Comparison of ENCODE assay signal across 29 cellular contexts in genomic region chr7:154424370-154424769, GRCh38.
DNase-seq lines count a peak whose midpoint lies in the region; ATAC-seq, FAIRE-seq and TF ChIP-seq lines count a peak whose summit lies in the region.
"Had no signal": no experiment of that assay in that cellular context is flagged by ENCODE, and none has a peak within 500 bp of the region (broad histone marks: within the 10 kb centered on the region; RNA-seq: fewer than 3 reads in every experiment).

No MANE protein-coding gene starts in this region.

- no peak for TF ChIP-seq RAD21 in H1 (IDR thresholded peaks at IDR 0.05 in 1 of 2, conservative IDR thresholded peaks at IDR 0.05 in 1 of 2; ENCODE audit: low read depth in 2 of 2, low read length in 2 of 2)

- no peak overlapping the region for H3K9ac ChIP-seq in H1 (replicated peaks in 1 of 4; ENCODE audit: extremely low read depth in 1 of 4, low read depth in 3 of 4, low read length in 3 of 4)
- H3K9ac ChIP-seq: neural progenitor cell had no signal

- no peak overlapping the region for H4K5ac ChIP-seq in H1 (ENCODE audit: insufficient read length, low read depth, low read length)

- TF ChIP-seq EP300 in H1 (IDR thresholded peaks at IDR 0.05; ENCODE audit: borderline replicate concordance in 1 of 2, low read depth in 2 of 2, low read length in 2 of 2) = no peak

- peaks cover 0 to 2% (median 0%) of the 10 kb centered on the region in 4 experiments; a peak in 1 of 7 replicates for H3K4me1 ChIP-seq in H1 (replicated peaks in 1 of 4; ENCODE audit: control insufficient read depth in 3 of 4, insufficient read depth in 4 of 4, low read length in 3 of 4)
- H3K4me1 ChIP-seq: foreskin keratinocyte had no signal

- no peak overlapping the region for H3K4me2 ChIP-seq in H1 (ENCODE audit: insufficient read depth in 1 of 2, low read depth in 2 of 2, low read length in 2 of 2)
- H3K4me2 ChIP-seq: neural progenitor cell, PC-9 had no signal

- no peak overlapping the region for H3K4me3 ChIP-seq in H1 (ENCODE audit: extremely low read depth in 1 of 4, insufficient read depth in 2 of 4, low read depth in 3 of 4, low read length in 4 of 4)
- H3K4me3 ChIP-seq: coronary artery, GM12878, K562, neural progenitor cell, PC-9 had no signal

- H3K56ac ChIP-seq in H1 (replicated peaks; ENCODE audit: insufficient read length, low read depth, low read length) = no peak overlapping the region

- H3K23me2 ChIP-seq in H1 (ENCODE audit: low read depth, low read length) = peaks cover 4% of the 10 kb centered on the region; the same call in 1 of the 2 replicates

- no peak for TF ChIP-seq POLR2A in H1 (IDR thresholded peaks at IDR 0.05; ENCODE audit: control extremely low read depth in 1 of 2, low read depth in 2 of 2, low read length in 2 of 2)

- 73% methylated on average over 8 of the region's 8 CpGs; no CpG with 5 or more reads in 1 of the 2 experiments for WGBS in H1 (ENCODE audit: extremely low coverage in 1 of 2, insufficient coverage in 1 of 2, insufficient read length in 1 of 2, insufficient replicate concordance in 2 of 2, low coverage in 1 of 2, low lambda C conversion rate in 2 of 2, missing lambda C conversion rate in 1 of 2), 2 experiments

- ATAC-seq in HG02884 (IDR thresholded peaks at IDR 0.05; ENCODE audit: unreplicated experiment) = no peak
- ATAC-seq: activated CD4-positive, CD25-positive, alpha-beta regulatory T cell treated with anti-CD3 and anti-CD28 coated beads, Interleukin-2, amount 50 U/mL, for 24 hours; activated naive CD4-positive, alpha-beta T cell treated with anti-CD3 and anti-CD28 coated beads, Interleukin-2, amount 50 U/mL, for 72 hours; foreskin keratinocyte; GM12878; K562; left colon; sciatic nerve; stimulated activated memory B cell treated with anti-CD40 and anti-IgM and Interleukin-4, amounts not matched to agents 10 μg/mL and 1 μg/mL and 100 μg/mL, for 72 hours had no signal

- no peaks in the 10 kb centered on the region for H3K79me1 ChIP-seq in H1 (ENCODE audit: low read depth, low read length)

- no peaks in the 10 kb centered on the region; a peak in 1 of 7 replicates for H3K27me3 ChIP-seq in H1 (replicated peaks in 1 of 4; ENCODE audit: control insufficient read depth in 3 of 4, extremely low read depth in 1 of 4, insufficient read depth in 3 of 4, low read length in 3 of 4)
- H3K27me3 ChIP-seq: foreskin keratinocyte, neural progenitor cell had no signal

- CTCF ChIA-PET in H1 (lab: Charles Lee; ENCODE audit: partially characterized antibody) = no interaction called here

- no peak overlapping the region for H2AFZ ChIP-seq in H1 (ENCODE audit: low read length)
- H2AFZ ChIP-seq: neural progenitor cell, PC-9 had no signal

- H3K36me3 ChIP-seq in H1 (ENCODE audit: control insufficient read depth in 2 of 4, insufficient read depth in 4 of 4, low read length in 3 of 4) = no peaks in the 10 kb centered on the region
- H3K36me3 ChIP-seq: neural progenitor cell had no signal

- H4K91ac ChIP-seq in H1 (replicated peaks; ENCODE audit: insufficient read length, low read length) = no peak overlapping the region

- DNase-seq in NCI-H2107 treated with DMSO at 0.1 percent for 48 hours (lab: John Stamatoyannopoulos, UW; ENCODE audit: unreplicated experiment) = peak; percentile 83
- DNase-seq in NCI-H2107 (lab: John Stamatoyannopoulos, UW) = no peak
- DNase-seq in NCI-H69 (lab: John Stamatoyannopoulos, UW) = peak; percentile 15
- no peak for DNase-seq in H1 (ENCODE audit: low read depth in 1 of 2, low spot score in 2 of 2)
- no peak for DNase-seq in LoVo (ENCODE audit: low spot score)
- DNase-seq in T-helper 9 cell = no peak
- DNase-seq in iPS-NIHi7 (ENCODE audit: extremely low spot score) = no peak
- DNase-seq: activated CD4-positive, alpha-beta memory T cell treated with anti-CD3 and anti-CD28 coated beads for 36 hours; anterior cingulate cortex; foreskin keratinocyte; left colon; NCI-H1436; NCI-H226; PC-9; SHP77; stimulated activated CD4-positive, alpha-beta T cell treated with anti-CD3 and anti-CD28 coated beads, Interleukin-4, amount 100 ng/mL, for 4 hours; T1000 had no signal

- H2AK5ac ChIP-seq in H1 (ENCODE audit: low read depth, low read length) = no peak overlapping the region

- H2BK120ac ChIP-seq in H1 (replicated peaks; ENCODE audit: low read depth, low read length) = no peak overlapping the region

- H3K18ac ChIP-seq in H1 (ENCODE audit: extremely low read depth, low read length) = no peak overlapping the region

- no peak overlapping the region for H2BK12ac ChIP-seq in H1 (ENCODE audit: low read depth, low read length)

- peak overlapping the region; percentile 28 for H3K14ac ChIP-seq in H1 (ENCODE audit: insufficient read length)

- no peaks in the 10 kb centered on the region for H3K79me2 ChIP-seq in H1 (ENCODE audit: control insufficient read depth in 1 of 2, insufficient read depth in 2 of 2, low read length in 2 of 2)

- H3K23ac ChIP-seq in H1 (ENCODE audit: insufficient read length) = no peak overlapping the region

- POLR2A ChIA-PET in H1 (lab: Charles Lee; ENCODE audit: partially characterized antibody) = no interaction called here

- no peak overlapping the region for H4K8ac ChIP-seq in H1 (ENCODE audit: extremely low read depth, insufficient read depth, low read length)

- FAIRE-seq in H1 (lab: Jason Lieb, UNC) = no peak
- FAIRE-seq: GM12878, HTR-8/SVneo, K562 had no signal

- no peak overlapping the region for H3K27ac ChIP-seq in H1 (ENCODE audit: low read depth, low read length)
- H3K27ac ChIP-seq: 22Rv1, C4-2B, coronary artery, foreskin keratinocyte, neural progenitor cell, PC-9 had no signal

- H4K20me1 ChIP-seq in H1 (replicated peaks in 1 of 2; ENCODE audit: control insufficient read depth in 1 of 2, insufficient read depth in 2 of 2, low read length in 2 of 2) = no peaks in the 10 kb centered on the region

- no peak overlapping the region for H2BK15ac ChIP-seq in H1 (ENCODE audit: low read length)

- no peak for TF ChIP-seq CTCF in H1 (IDR thresholded peaks at IDR 0.05; ENCODE audit: control extremely low read depth in 1 of 3, insufficient read depth in 1 of 3, low read depth in 1 of 3, low read length in 3 of 3)

- no peak overlapping the region for H3K4ac ChIP-seq in H1 (replicated peaks; ENCODE audit: insufficient read length, low read depth, low read length)

- no peak overlapping the region for H2BK5ac ChIP-seq in H1 (ENCODE audit: low read depth, low read length)

- H3K9me3 ChIP-seq in H1 (ENCODE audit: insufficient read depth in 2 of 2, low read depth in 1 of 2, low read length in 1 of 2) = no peaks in the 10 kb centered on the region

- H2BK20ac ChIP-seq in H1 (ENCODE audit: low read length) = no peak overlapping the region

TF ChIP-seq in H1, 55 proteins besides CTCF, POLR2A, EP300 and RAD21:
- TF ChIP-seq PHF8 (conservative IDR thresholded peaks at IDR 0.05; ENCODE audit: low read depth, low read length) (no peak), CTBP2 (IDR thresholded peaks at IDR 0.05; ENCODE audit: borderline replicate concordance, insufficient read depth, insufficient read length, low read length) (no peak), BCL11A (IDR thresholded peaks at IDR 0.05; ENCODE audit: low read depth in 2 of 2, low read length in 2 of 2) (no peak), CHD2 (IDR thresholded peaks at IDR 0.05; ENCODE audit: low read length) (no peak), CBX5 (IDR thresholded peaks at IDR 0.05; ENCODE audit: low read depth, low read length) (no peak), FOSL1 (IDR thresholded peaks at IDR 0.05; ENCODE audit: insufficient read depth, low read depth, low read length) (no peak), RNF2 (IDR thresholded peaks at IDR 0.05; ENCODE audit: borderline replicate concordance, low read depth, low read length, missing control alignments, poor library complexity, severe bottlenecking) (no peak), GTF2F1 (IDR thresholded peaks at IDR 0.05; ENCODE audit: borderline replicate concordance, low read depth, low read length) (no peak), ZNF274 (IDR thresholded peaks at IDR 0.05; ENCODE audit: borderline replicate concordance, extremely low read depth, low read length) (no peak), KDM4A (IDR thresholded peaks at IDR 0.05; ENCODE audit: low read depth, low read length, severe bottlenecking) (no peak), ATF2 (IDR thresholded peaks at IDR 0.05; ENCODE audit: low read length) (no peak), RBBP5 (IDR thresholded peaks at IDR 0.05; ENCODE audit: borderline replicate concordance, low read depth, low read length) (no peak)
- TF ChIP-seq, protein P1, sequence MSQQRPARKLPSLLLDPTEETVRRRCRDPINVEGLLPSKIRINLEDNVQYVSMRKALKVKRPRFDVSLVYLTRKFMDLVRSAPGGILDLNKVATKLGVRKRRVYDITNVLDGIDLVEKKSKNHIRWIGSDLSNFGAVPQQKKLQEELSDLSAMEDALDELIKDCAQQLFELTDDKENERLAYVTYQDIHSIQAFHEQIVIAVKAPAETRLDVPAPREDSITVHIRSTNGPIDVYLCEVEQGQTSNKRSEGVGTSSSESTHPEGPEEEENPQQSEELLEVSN (IDR thresholded peaks at IDR 0.05) = no peak

Comparison
In these comparisons a context has a peak if more than half of its experiments do, and no peak if none do; other contexts are left out.
1. DNase-seq: peak in NCI-H2107 treated with DMSO at 0.1 percent for 48 hours (single experiment) and NCI-H69 (single experiment); none in NCI-H2107 (single experiment), H1 (0 of 2), LoVo (single experiment), T-helper 9 cell (single experiment) and iPS-NIHi7 (single experiment).